ENCODE assay signal across 10 cellular contexts in the genomic region with DNA sequence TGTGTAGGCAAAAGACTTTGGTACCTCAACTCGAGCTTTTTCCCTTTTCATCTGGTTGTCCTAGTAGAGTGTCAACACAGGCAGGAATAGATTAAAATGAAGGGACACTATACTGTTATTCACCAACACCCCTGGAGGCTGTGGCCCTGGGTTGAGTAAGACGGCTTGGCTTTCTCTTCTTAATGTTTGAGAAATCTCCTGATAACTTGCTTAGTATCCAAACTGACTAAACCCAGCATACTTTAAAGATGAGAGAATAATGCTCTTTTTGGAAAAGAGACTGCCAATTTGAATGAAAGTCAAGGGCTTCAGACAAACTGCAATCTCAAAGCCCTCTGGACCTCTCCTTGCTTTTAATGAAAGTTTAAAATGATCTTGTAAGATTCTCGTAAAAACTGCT. TPM values are rescaled to one million over a fixed set of nuclear protein-coding genes. Genes with fewer than 3 reads are reported as not detected.
A peak's percentile ranks its signal among the peaks of the same experiment; 100 is the strongest.
DNase-seq lines count a peak whose midpoint lies in the region; ATAC-seq and TF ChIP-seq lines count a peak whose summit lies in the region.
"Had no signal": no experiment of that assay in that cellular context is flagged by ENCODE, and none has a peak within 500 bp of the region (broad histone marks: within the 10 kb centered on the region; RNA-seq: fewer than 3 reads in every experiment).

No MANE protein-coding gene starts in this region.

- no peaks in the 10 kb centered on the region for H3K27me3 ChIP-seq in esophagus muscularis mucosa

- intact Hi-C loops in esophagus muscularis mucosa (cut with DNase I), result no loop called here
- intact Hi-C loops in activated T-helper 1 cell treated with anti-CD3 and anti-CD28 coated beads, Interleukin-12 subunit alpha, Interleukin-12 subunit beta, Interleukin-2, Interleukin-4 antibody, amounts not matched to agents 30 ng/mL and 10 ng/mL and 1 ng/mL, durations not matched to agents 14 hours and 24 hours and 36 hours (cut with micrococcal nuclease), result no loop called here

- H3K4me1 Mint-ChIP-seq in nephron, result peaks cover 28% of the 10 kb centered on the region
- peaks cover 29% of the 10 kb centered on the region for H3K4me1 Mint-ChIP-seq in activated T-helper 1 cell treated with anti-CD3 and anti-CD28 coated beads, Interleukin-12 subunit alpha, Interleukin-12 subunit beta, Interleukin-2, Interleukin-4 antibody, amounts not matched to agents 30 ng/mL and 10 ng/mL and 1 ng/mL, durations not matched to agents 14 hours and 24 hours and 36 hours (ENCODE audit: low read depth)

- H3K9me3 ChIP-seq in esophagus muscularis mucosa, result no peaks in the 10 kb centered on the region

- peak overlapping the region in 2 of 3 experiments; percentile 50 to 62 for H3K4me3 Mint-ChIP-seq in nephron
- no peak overlapping the region for H3K4me3 Mint-ChIP-seq in activated T-helper 1 cell treated with anti-CD3 and anti-CD28 coated beads, Interleukin-12 subunit alpha, Interleukin-12 subunit beta, Interleukin-2, Interleukin-4 antibody, amounts not matched to agents 30 ng/mL and 10 ng/mL and 1 ng/mL, durations not matched to agents 14 hours and 24 hours and 36 hours

- H3K27ac ChIP-seq in esophagus muscularis mucosa (replicated peaks in 1 of 4), result peak overlapping the region; percentile 95 to 99 (median 98)

- H3K36me3 Mint-ChIP-seq in nephron (ENCODE audit: low read depth), result no peaks in the 10 kb centered on the region
- peaks cover 3% of the 10 kb centered on the region for H3K36me3 Mint-ChIP-seq in activated T-helper 1 cell treated with anti-CD3 and anti-CD28 coated beads, Interleukin-12 subunit alpha, Interleukin-12 subunit beta, Interleukin-2, Interleukin-4 antibody, amounts not matched to agents 30 ng/mL and 10 ng/mL and 1 ng/mL, durations not matched to agents 14 hours and 24 hours and 36 hours (ENCODE audit: low read depth)

- H3K27ac Mint-ChIP-seq in nephron, result peak overlapping the region in 2 of 3 experiments; percentile 5 to 53
- H3K27ac Mint-ChIP-seq in activated T-helper 1 cell treated with anti-CD3 and anti-CD28 coated beads, Interleukin-12 subunit alpha, Interleukin-12 subunit beta, Interleukin-2, Interleukin-4 antibody, amounts not matched to agents 30 ng/mL and 10 ng/mL and 1 ng/mL, durations not matched to agents 14 hours and 24 hours and 36 hours, result no peak overlapping the region

- TF ChIP-seq EP300 in esophagus muscularis mucosa (IDR thresholded peaks at IDR 0.05), result no peak

- no peaks in the 10 kb centered on the region for H3K9me3 Mint-ChIP-seq in nephron
- H3K9me3 Mint-ChIP-seq in activated T-helper 1 cell treated with anti-CD3 and anti-CD28 coated beads, Interleukin-12 subunit alpha, Interleukin-12 subunit beta, Interleukin-2, Interleukin-4 antibody, amounts not matched to agents 30 ng/mL and 10 ng/mL and 1 ng/mL, durations not matched to agents 14 hours and 24 hours and 36 hours, result no peaks in the 10 kb centered on the region

- DNase-seq in AG20443 (ENCODE audit: low spot score) (peak; percentile 65), M059J (ENCODE audit: low read depth) (peak; percentile 32), esophagus muscularis mucosa (ENCODE audit: extremely low spot score) (no peak), SKM-1 (lab: John Stamatoyannopoulos, UW; ENCODE audit: unreplicated experiment) (no peak)
- no peak for DNase-seq in activated T-helper 1 cell treated with anti-CD3 and anti-CD28 coated beads, Interleukin-12 subunit alpha, Interleukin-12 subunit beta, Interleukin-2, Interleukin-4 antibody, amounts not matched to agents 30 ng/mL and 10 ng/mL and 1 ng/mL, durations not matched to agents 14 hours and 24 hours and 36 hours (ENCODE audit: low spot score)
- DNase-seq: substantia nigra had no signal

- no peak for TF ChIP-seq POLR2A in esophagus muscularis mucosa (IDR thresholded peaks at IDR 0.05; ENCODE audit: low read depth)

- ATAC-seq in GM18870 (IDR thresholded peaks at IDR 0.05; ENCODE audit: unreplicated experiment), result no peak
- no peak for ATAC-seq in HG03280 (IDR thresholded peaks at IDR 0.05; ENCODE audit: unreplicated experiment)
- ATAC-seq: left lobe of liver had no signal

- 52% methylated on average over 3 of the region's 3 CpGs for WGBS in esophagus muscularis mucosa

- H3K36me3 ChIP-seq in esophagus muscularis mucosa, result no peaks in the 10 kb centered on the region

- TF ChIP-seq CTCF in esophagus muscularis mucosa (IDR thresholded peaks at IDR 0.05) (no peak), nephron (IDR thresholded peaks at IDR 0.05; ENCODE audit: unreplicated experiment in 3 of 3) (no peak)

- peaks cover 5% of the 10 kb centered on the region for H3K27me3 Mint-ChIP-seq in nephron (ENCODE audit: low read depth)
- peaks cover 6% of the 10 kb centered on the region for H3K27me3 Mint-ChIP-seq in activated T-helper 1 cell treated with anti-CD3 and anti-CD28 coated beads, Interleukin-12 subunit alpha, Interleukin-12 subunit beta, Interleukin-2, Interleukin-4 antibody, amounts not matched to agents 30 ng/mL and 10 ng/mL and 1 ng/mL, durations not matched to agents 14 hours and 24 hours and 36 hours (ENCODE audit: insufficient read depth)

- H3K4me1 ChIP-seq in esophagus muscularis mucosa, result peaks cover 14 to 48% (median 41%) of the 10 kb centered on the region in 4 donors

- H3K4me3 ChIP-seq in esophagus muscularis mucosa, result no peak overlapping the region

RNA-seq across cellular contexts. Expression of a gene that starts 2.6 kb away (rescaled TPM):
- total RNA-seq in M059J (2014; rRNA removed; shearing (Covaris generic)), result 8.2 and 16.1 TPM in 2 replicates
- 10 to 100 TPM in 3 of 4 donors, 1 to 10 TPM in 1; 7.5 to 10.6 (median 10.2) TPM for total RNA-seq in esophagus muscularis mucosa
- 10.6 and 12.0 TPM in 2 replicates for total RNA-seq in activated T-helper 1 cell treated with anti-CD3 and anti-CD28 coated beads, Interleukin-12 subunit alpha, Interleukin-12 subunit beta, Interleukin-2, Interleukin-4 antibody, amounts not matched to agents 30 ng/mL and 10 ng/mL and 1 ng/mL, durations not matched to agents 14 hours and 24 hours and 36 hours

Comparison
In these comparisons a context has a peak if more than half of its experiments do, and no peak if none do; other contexts are left out.
1. DNase-seq: peak in AG20443 (single experiment) and M059J (single experiment); none in esophagus muscularis mucosa (single experiment), activated T-helper 1 cell treated with anti-CD3 and anti-CD28 coated beads, Interleukin-12 subunit alpha, Interleukin-12 subunit beta, Interleukin-2, Interleukin-4 antibody, amounts not matched to agents 30 ng/mL and 10 ng/mL and 1 ng/mL, durations not matched to agents 14 hours and 24 hours and 36 hours (single experiment) and SKM-1 (single experiment).